In genomic region chr1:8409666-8410065, GRCh38 we compare ENCODE assay signal across 12 cellular contexts.
DNase-seq lines count a peak whose midpoint lies in the region; ATAC-seq and TF ChIP-seq lines count a peak whose summit lies in the region.
"Had no signal": no experiment of that assay in that cellular context is flagged by ENCODE, and none has a peak within 500 bp of the region (broad histone marks: within the 10 kb centered on the region; RNA-seq: fewer than 3 reads in every experiment).

No MANE protein-coding gene starts in this region.

- no peak for DNase-seq in activated CD4-positive, alpha-beta T cell treated with anti-CD3 and anti-CD28 coated beads, Interleukin-2, amount 10 ng/mL, durations not matched to agents 7 days and 5 days
- DNase-seq in activated CD4-positive, alpha-beta T cell treated with anti-CD3 and anti-CD28 coated beads, Interleukin-2, amount 10 ng/mL, durations not matched to agents 24 days and 14 days = no peak
- DNase-seq in ascending aorta (ENCODE audit: low spot score in 2 of 2) (no peak), right lobe of liver (no peak), NCI-H1092 (lab: John Stamatoyannopoulos, UW) (no peak), PC-9 (no peak)
- DNase-seq: activated CD4-positive, CD25-positive, alpha-beta regulatory T cell; NCI-H2081; stimulated activated CD4-positive, alpha-beta T cell treated with anti-CD3 and anti-CD28 coated beads, Interleukin-2, amount 100 ng/mL, for 24 hours had no signal

- 0 out of 2 replicates have a peak, but pooled peaks cover 4% of the 10 kb centered on the region for H3F3A ChIP-seq in PC-9 (ENCODE audit: insufficient read depth, low read depth)

- no peaks in the 10 kb centered on the region for H3K27me3 Mint-ChIP-seq in activated CD4-positive, alpha-beta T cell treated with anti-CD3 and anti-CD28 coated beads, Interleukin-2, amount 10 ng/mL, durations not matched to agents 7 days and 5 days
- H3K27me3 Mint-ChIP-seq in activated CD4-positive, alpha-beta T cell treated with anti-CD3 and anti-CD28 coated beads, Interleukin-2, amount 10 ng/mL, durations not matched to agents 24 days and 14 days = no peaks in the 10 kb centered on the region

- no peak overlapping the region for H3K4me3 Mint-ChIP-seq in activated CD4-positive, alpha-beta T cell treated with anti-CD3 and anti-CD28 coated beads, Interleukin-2, amount 10 ng/mL, durations not matched to agents 7 days and 5 days
- H3K4me3 Mint-ChIP-seq in activated CD4-positive, alpha-beta T cell treated with anti-CD3 and anti-CD28 coated beads, Interleukin-2, amount 10 ng/mL, durations not matched to agents 24 days and 14 days = no peak overlapping the region

- H4K20me1 ChIP-seq in PC-9 (ENCODE audit: insufficient read depth) = no peaks in the 10 kb centered on the region

- H3K4me2 ChIP-seq in PC-9 = no peak overlapping the region
- H3K4me2 ChIP-seq: A549 had no signal

- no peaks in the 10 kb centered on the region for H3K9me3 Mint-ChIP-seq in activated CD4-positive, alpha-beta T cell treated with anti-CD3 and anti-CD28 coated beads, Interleukin-2, amount 10 ng/mL, durations not matched to agents 7 days and 5 days
- H3K9me3 Mint-ChIP-seq in activated CD4-positive, alpha-beta T cell treated with anti-CD3 and anti-CD28 coated beads, Interleukin-2, amount 10 ng/mL, durations not matched to agents 24 days and 14 days = no peaks in the 10 kb centered on the region

- no peak for TF ChIP-seq CTCF in ascending aorta (IDR thresholded peaks at IDR 0.05)
- no peak for TF ChIP-seq CTCF in right lobe of liver (IDR thresholded peaks at IDR 0.05)
- no peak for TF ChIP-seq CTCF in PC-9 (conservative IDR thresholded peaks at IDR 0.05)

- H3K9me3 ChIP-seq in ascending aorta = no peaks in the 10 kb centered on the region
- H3K9me3 ChIP-seq in right lobe of liver = no peaks in the 10 kb centered on the region
- H3K9me3 ChIP-seq in subcutaneous abdominal adipose tissue (ENCODE audit: control insufficient read depth in 5 of 5, low read length in 5 of 5) = no peaks in the 10 kb centered on the region
- H3K9me3 ChIP-seq in PC-9 (ENCODE audit: insufficient read depth, low read depth) = no peaks in the 10 kb centered on the region
- H3K9me3 ChIP-seq: A549 had no signal

- POLR2A ChIA-PET in activated CD4-positive, alpha-beta T cell treated with anti-CD3 and anti-CD28 coated beads, Interleukin-2, amount 10 ng/mL, durations not matched to agents 7 days and 5 days (lab: Charles Lee) = no interaction called here
- POLR2A ChIA-PET in PC-9 (lab: Charles Lee; ENCODE audit: unreplicated experiment) = no interaction called here

- intact Hi-C loops in activated CD4-positive, alpha-beta T cell treated with anti-CD3 and anti-CD28 coated beads, Interleukin-2, amount 10 ng/mL, durations not matched to agents 24 days and 14 days (cut with micrococcal nuclease) = no loop called here
- intact Hi-C loops in ascending aorta (cut with DNase I) (no loop called here), right lobe of liver (cut with DNase I) (no loop called here), PC-9 (cut with micrococcal nuclease; ENCODE audit: unreplicated experiment) (no loop called here)

- H3K27ac ChIP-seq in ascending aorta = peak overlapping the region; percentile 77 to 78
- peak overlapping the region; percentile 49 to 73 (median 57) for H3K27ac ChIP-seq in right lobe of liver
- H3K27ac ChIP-seq in subcutaneous abdominal adipose tissue (ENCODE audit: low read depth, low read length) = peak overlapping the region; percentile 100
- no peak overlapping the region for H3K27ac ChIP-seq in PC-9
- H3K27ac ChIP-seq: A549 had no signal

- no peak for TF ChIP-seq POLR2A in right lobe of liver (IDR thresholded peaks at IDR 0.05)

- peak in 2 of 4 donors; percentile 5 to 6 for ATAC-seq in right lobe of liver
- ATAC-seq in GM18873 (IDR thresholded peaks at IDR 0.05; ENCODE audit: low FRiP score, unreplicated experiment) = no peak

- H3K4me3 ChIP-seq in ascending aorta = peak overlapping the region in 1 of 2 donors; percentile 40
- H3K4me3 ChIP-seq in right lobe of liver = no peak overlapping the region
- peak overlapping the region in 2 of 5 donors; percentile 5 to 25 for H3K4me3 ChIP-seq in subcutaneous abdominal adipose tissue (ENCODE audit: low read depth in 1 of 5, low read length in 5 of 5)
- H3K4me3 ChIP-seq in PC-9 = no peak overlapping the region
- H3K4me3 ChIP-seq: A549 had no signal

- 0 out of 2 replicates have a peak, but pooled peaks cover 3% of the 10 kb centered on the region for H3K79me2 ChIP-seq in PC-9 (ENCODE audit: low read depth)

- no peaks in the 10 kb centered on the region for H3K27me3 ChIP-seq in ascending aorta
- no peaks in the 10 kb centered on the region for H3K27me3 ChIP-seq in right lobe of liver
- no peaks in the 10 kb centered on the region for H3K27me3 ChIP-seq in subcutaneous abdominal adipose tissue (ENCODE audit: control insufficient read depth in 5 of 5, insufficient read depth in 4 of 5, low read length in 5 of 5)
- H3K27me3 ChIP-seq in PC-9 (ENCODE audit: insufficient read depth, low read depth) = no peaks in the 10 kb centered on the region

- CTCF ChIA-PET in activated CD4-positive, alpha-beta T cell treated with anti-CD3 and anti-CD28 coated beads, Interleukin-2, amount 10 ng/mL, durations not matched to agents 7 days and 5 days (lab: Charles Lee) = interaction anchor here (0.5 to 2.5 kb wide), 7 partner anchors 11 to 1037 kb away, joined by 3 to 8 read pairs (median 4); no protein-coding TSS in a partner anchor
- CTCF ChIA-PET in PC-9 (lab: Charles Lee) = no interaction called here

- peak overlapping the region in 4 of 5 donors; percentile 50 to 85 (median 53) for H3K9ac ChIP-seq in subcutaneous abdominal adipose tissue (ENCODE audit: low read length in 5 of 5)

- H3K36me3 ChIP-seq in ascending aorta = peaks cover 18% of the 10 kb centered on the region in 2 donors
- peaks cover 0 to 9% (median 4%) of the 10 kb centered on the region in 4 donors for H3K36me3 ChIP-seq in right lobe of liver
- peaks cover 0 to 33% (median 14%) of the 10 kb centered on the region in 5 donors for H3K36me3 ChIP-seq in subcutaneous abdominal adipose tissue (ENCODE audit: control insufficient read depth in 5 of 5, insufficient read depth in 5 of 5, low read length in 5 of 5)
- H3K36me3 ChIP-seq in PC-9 (ENCODE audit: low read depth) = 0 out of 2 replicates have a peak, but pooled peaks cover 3% of the 10 kb centered on the region

- H3K9me2 ChIP-seq in PC-9 (ENCODE audit: insufficient read depth) = no peaks in the 10 kb centered on the region

- BruUV-seq in PC-9 (replicated peaks; lab: Mats Ljungman, UMichigan) = no TSS peak

- no peak overlapping the region for H2AFZ ChIP-seq in PC-9

- peak overlapping the region; percentile 9 for H3K27ac Mint-ChIP-seq in activated CD4-positive, alpha-beta T cell treated with anti-CD3 and anti-CD28 coated beads, Interleukin-2, amount 10 ng/mL, durations not matched to agents 7 days and 5 days
- H3K27ac Mint-ChIP-seq in activated CD4-positive, alpha-beta T cell treated with anti-CD3 and anti-CD28 coated beads, Interleukin-2, amount 10 ng/mL, durations not matched to agents 24 days and 14 days = no peak overlapping the region

- H3K4me1 ChIP-seq in ascending aorta = peaks cover 24 to 81% of the 10 kb centered on the region in 2 donors
- peaks cover 0 to 66% (median 40%) of the 10 kb centered on the region in 4 donors for H3K4me1 ChIP-seq in right lobe of liver
- H3K4me1 ChIP-seq in subcutaneous abdominal adipose tissue (ENCODE audit: control insufficient read depth in 5 of 5, insufficient read depth in 5 of 5, low read length in 5 of 5) = peaks cover 39 to 74% (median 66%) of the 10 kb centered on the region in 5 donors
- H3K4me1 ChIP-seq in PC-9 (replicated peaks; ENCODE audit: insufficient read depth) = no peaks in the 10 kb centered on the region

- H3K36me3 Mint-ChIP-seq in activated CD4-positive, alpha-beta T cell treated with anti-CD3 and anti-CD28 coated beads, Interleukin-2, amount 10 ng/mL, durations not matched to agents 7 days and 5 days (ENCODE audit: low read depth) = peaks cover 70% of the 10 kb centered on the region
- H3K36me3 Mint-ChIP-seq in activated CD4-positive, alpha-beta T cell treated with anti-CD3 and anti-CD28 coated beads, Interleukin-2, amount 10 ng/mL, durations not matched to agents 24 days and 14 days (ENCODE audit: low read depth) = peaks cover 47% of the 10 kb centered on the region

- H3K4me1 Mint-ChIP-seq in activated CD4-positive, alpha-beta T cell treated with anti-CD3 and anti-CD28 coated beads, Interleukin-2, amount 10 ng/mL, durations not matched to agents 7 days and 5 days = peaks cover 64% of the 10 kb centered on the region
- peaks cover 35% of the 10 kb centered on the region for H3K4me1 Mint-ChIP-seq in activated CD4-positive, alpha-beta T cell treated with anti-CD3 and anti-CD28 coated beads, Interleukin-2, amount 10 ng/mL, durations not matched to agents 24 days and 14 days

- 13% methylated on average over 4 of the region's 4 CpGs for WGBS in right lobe of liver (ENCODE audit: insufficient coverage, low coverage, low lambda C conversion rate, missing lambda C conversion rate)
